Comparison of ENCODE assay signal across 21 cellular contexts in genomic region chr1:231630558-231631205, GRCh38. TPM values are rescaled to one million over a fixed set of nuclear protein-coding genes. Genes with fewer than 3 reads are reported as not detected.
A peak's percentile ranks its signal among the peaks of the same experiment; 100 is the strongest.
DNase-seq lines count a peak whose midpoint lies in the region; ATAC-seq and TF ChIP-seq lines count a peak whose summit lies in the region.
"Had no signal": no experiment of that assay in that cellular context is flagged by ENCODE, and none has a peak within 500 bp of the region (broad histone marks: within the 10 kb centered on the region; RNA-seq: fewer than 3 reads in every experiment).

No MANE protein-coding gene starts in this region.

- H3K27ac Mint-ChIP-seq in activated naive CD4-positive, alpha-beta T cell treated with anti-CD3 and anti-CD28 coated beads, Interleukin-2, amount 10 ng/mL, durations not matched to agents 7 days and 5 days, result peak overlapping the region; percentile 49
- no peak overlapping the region for H3K27ac Mint-ChIP-seq in activated CD4-positive, alpha-beta memory T cell treated with anti-CD3 and anti-CD28 coated beads for 36 hours
- H3K27ac Mint-ChIP-seq: GM23338, T-helper 17 cell had no signal

- peaks cover 12% of the 10 kb centered on the region for H4K20me1 ChIP-seq in Loucy (ENCODE audit: insufficient read depth, low read length, poor library complexity, severe bottlenecking)
- peaks cover 1% of the 10 kb centered on the region for H4K20me1 ChIP-seq in fibroblast of lung (ENCODE audit: control insufficient read depth, extremely low read depth, insufficient read depth, low read length)
- no peaks in the 10 kb centered on the region for H4K20me1 ChIP-seq in smooth muscle cell (ENCODE audit: low read depth)

- peaks cover 50% of the 10 kb centered on the region for H3K79me2 ChIP-seq in Loucy (ENCODE audit: insufficient read depth, low read length)
- no peaks in the 10 kb centered on the region for H3K79me2 ChIP-seq in fibroblast of lung (ENCODE audit: control insufficient read depth, insufficient read depth, low read length)
- H3K79me2 ChIP-seq in smooth muscle cell (ENCODE audit: low read depth), result no peaks in the 10 kb centered on the region

- TF ChIP-seq CTCF in Loucy (conservative IDR thresholded peaks at IDR 0.05; ENCODE audit: low read length) (no peak), fibroblast of lung (conservative IDR thresholded peaks at IDR 0.05 in 1 of 2, IDR thresholded peaks at IDR 0.05 in 1 of 2; ENCODE audit: low read depth in 1 of 2, low read length in 2 of 2) (no peak), smooth muscle cell (IDR thresholded peaks at IDR 0.05; ENCODE audit: borderline replicate concordance, insufficient read depth, poor library complexity, severe bottlenecking) (no peak), ascending aorta (IDR thresholded peaks at IDR 0.05) (no peak)

- no peaks in the 10 kb centered on the region for H3F3A ChIP-seq in Loucy (ENCODE audit: low read depth)
- peaks cover 18% of the 10 kb centered on the region for H3F3A ChIP-seq in smooth muscle cell (ENCODE audit: low read depth)

- peaks cover 16% of the 10 kb centered on the region for H3K36me3 Mint-ChIP-seq in activated naive CD4-positive, alpha-beta T cell treated with anti-CD3 and anti-CD28 coated beads, Interleukin-2, amount 10 ng/mL, durations not matched to agents 7 days and 5 days
- H3K36me3 Mint-ChIP-seq in activated CD4-positive, alpha-beta memory T cell treated with anti-CD3 and anti-CD28 coated beads for 36 hours, result peaks cover 2% of the 10 kb centered on the region
- H3K36me3 Mint-ChIP-seq: IgD-negative memory B cell had no signal

- H3K27ac ChIP-seq in fibroblast of lung (ENCODE audit: insufficient read depth, low read length) (no peak overlapping the region), smooth muscle cell (ENCODE audit: low read depth) (peak overlapping the region; percentile 50), ascending aorta (no peak overlapping the region)
- H3K27ac ChIP-seq: lower lobe of right lung had no signal

- H3K27me3 ChIP-seq in Loucy (ENCODE audit: insufficient read depth, low read length, poor library complexity, severe bottlenecking) (no peaks in the 10 kb centered on the region), fibroblast of lung (ENCODE audit: control insufficient read depth, insufficient read depth, low read length) (no peaks in the 10 kb centered on the region), smooth muscle cell (ENCODE audit: low read depth) (no peaks in the 10 kb centered on the region), ascending aorta (no peaks in the 10 kb centered on the region)

- H3K4me2 ChIP-seq in Loucy (ENCODE audit: low read depth, low read length, poor library complexity, severe bottlenecking) (peak overlapping the region; percentile 44), fibroblast of lung (ENCODE audit: extremely low read depth, insufficient read depth, low read length) (no peak overlapping the region), smooth muscle cell (peak overlapping the region; percentile 16)
- H3K4me2 ChIP-seq: GM23338 had no signal

- WGBS in smooth muscle cell (ENCODE audit: low lambda C conversion rate), result 49% methylated on average over 10 of the region's 10 CpGs

- H3K9me3 ChIP-seq in Loucy (ENCODE audit: insufficient read depth, low read depth, low read length) (no peaks in the 10 kb centered on the region), fibroblast of lung (ENCODE audit: control insufficient read depth, insufficient read depth, low read depth, low read length) (no peaks in the 10 kb centered on the region), smooth muscle cell (replicated peaks; ENCODE audit: low read depth) (no peaks in the 10 kb centered on the region), ascending aorta (no peaks in the 10 kb centered on the region)
- H3K9me3 ChIP-seq: lower lobe of right lung had no signal

- CTCF ChIA-PET in activated naive CD4-positive, alpha-beta T cell treated with anti-CD3 and anti-CD28 coated beads, Interleukin-2, amount 10 ng/mL, durations not matched to agents 7 days and 5 days (lab: Charles Lee), result interaction anchor here (0.6 kb wide), 1 partner anchor 488 kb away, joined by 3 read pairs; no protein-coding TSS in a partner anchor
- CTCF ChIA-PET in activated CD4-positive, alpha-beta memory T cell treated with anti-CD3 and anti-CD28 coated beads for 36 hours (lab: Charles Lee), result no interaction called here

- peaks cover 35% of the 10 kb centered on the region for H3K4me1 Mint-ChIP-seq in activated naive CD4-positive, alpha-beta T cell treated with anti-CD3 and anti-CD28 coated beads, Interleukin-2, amount 10 ng/mL, durations not matched to agents 7 days and 5 days
- H3K4me1 Mint-ChIP-seq in activated CD4-positive, alpha-beta memory T cell treated with anti-CD3 and anti-CD28 coated beads for 36 hours (ENCODE audit: low read depth), result peaks cover 34% of the 10 kb centered on the region

- H3K27me3 Mint-ChIP-seq in activated naive CD4-positive, alpha-beta T cell treated with anti-CD3 and anti-CD28 coated beads, Interleukin-2, amount 10 ng/mL, durations not matched to agents 7 days and 5 days, result peaks cover 7% of the 10 kb centered on the region
- H3K27me3 Mint-ChIP-seq in activated CD4-positive, alpha-beta memory T cell treated with anti-CD3 and anti-CD28 coated beads for 36 hours, result no peaks in the 10 kb centered on the region
- H3K27me3 Mint-ChIP-seq: T-helper 17 cell had no signal

- H3K4me3 Mint-ChIP-seq in activated naive CD4-positive, alpha-beta T cell treated with anti-CD3 and anti-CD28 coated beads, Interleukin-2, amount 10 ng/mL, durations not matched to agents 7 days and 5 days, result no peak overlapping the region
- no peak overlapping the region for H3K4me3 Mint-ChIP-seq in activated CD4-positive, alpha-beta memory T cell treated with anti-CD3 and anti-CD28 coated beads for 36 hours
- H3K4me3 Mint-ChIP-seq: GM23338, T-helper 17 cell had no signal

- intact Hi-C loops in activated CD4-positive, alpha-beta memory T cell treated with anti-CD3 and anti-CD28 coated beads for 36 hours (cut with micrococcal nuclease), result no loop called here
- intact Hi-C loops in ascending aorta (cut with DNase I), result no loop called here

- H3K4me3 ChIP-seq in Loucy (ENCODE audit: low read length, poor library complexity, severe bottlenecking) (no peak overlapping the region), fibroblast of lung (replicated peaks in 1 of 4; ENCODE audit: control extremely low read depth in 1 of 4, insufficient read depth in 1 of 4, low read depth in 3 of 4, low read length in 4 of 4) (no peak overlapping the region), smooth muscle cell (no peak overlapping the region), ascending aorta (no peak overlapping the region)
- H3K4me3 ChIP-seq: GM23338, lower lobe of right lung had no signal

- H3K4me1 ChIP-seq in Loucy (ENCODE audit: insufficient read depth, low read length, poor library complexity, severe bottlenecking) (peaks cover 42% of the 10 kb centered on the region), fibroblast of lung (ENCODE audit: control insufficient read depth, extremely low read depth, insufficient read depth, low read length) (peaks cover 5% of the 10 kb centered on the region), smooth muscle cell (ENCODE audit: low read depth) (peaks cover 5% of the 10 kb centered on the region), ascending aorta (peaks cover 3 to 5% of the 10 kb centered on the region in 2 donors)

- H3K9ac ChIP-seq in Loucy (ENCODE audit: low read depth, low read length, poor library complexity, severe bottlenecking), result no peak overlapping the region
- H3K9ac ChIP-seq in fibroblast of lung (ENCODE audit: insufficient read depth, low read length), result no peak overlapping the region
- H3K9ac ChIP-seq in smooth muscle cell (ENCODE audit: low read depth), result no peak overlapping the region

- no peaks in the 10 kb centered on the region for H3K9me3 Mint-ChIP-seq in activated naive CD4-positive, alpha-beta T cell treated with anti-CD3 and anti-CD28 coated beads, Interleukin-2, amount 10 ng/mL, durations not matched to agents 7 days and 5 days
- H3K9me3 Mint-ChIP-seq in activated CD4-positive, alpha-beta memory T cell treated with anti-CD3 and anti-CD28 coated beads for 36 hours, result no peaks in the 10 kb centered on the region
- H3K9me3 Mint-ChIP-seq: GM23338 had no signal

- no peaks in the 10 kb centered on the region for H3K9me2 ChIP-seq in Loucy (replicated peaks; ENCODE audit: low read depth, low read length)

- no peak for DNase-seq in activated naive CD4-positive, alpha-beta T cell treated with anti-CD3 and anti-CD28 coated beads, Interleukin-2, amount 10 ng/mL, durations not matched to agents 7 days and 5 days
- DNase-seq in activated naive CD4-positive, alpha-beta T cell (lab: John Stamatoyannopoulos, UW), result no peak
- peak; percentile 65 to 70 for DNase-seq in fibroblast of lung (ENCODE audit: low read depth in 2 of 2)
- no peak for DNase-seq in smooth muscle cell (lab: John Stamatoyannopoulos, UW; ENCODE audit: unreplicated experiment)
- DNase-seq in activated CD4-positive, alpha-beta memory T cell treated with anti-CD3 and anti-CD28 coated beads for 36 hours, result no peak
- no peak for DNase-seq in ascending aorta (ENCODE audit: low spot score in 2 of 2)
- DNase-seq: activated effector memory CD4-positive, alpha-beta T cell treated with Interleukin-2 at 50 U/mL for 16 hours; COR-L47; cortex of kidney; GF-D8; lower lobe of right lung; NCI-H2107; NCI-H526; SHP77; stimulated activated CD4-positive, alpha-beta T cell treated with anti-CD3 and anti-CD28 coated beads, Interleukin-15, amount 100 ng/mL, for 24 hours; stimulated activated naive CD8-positive, alpha-beta T cell treated with anti-CD3 and anti-CD28 coated beads, Interleukin-15, Interleukin-2, amounts not matched to agents 100 U/mL and 50 U/mL, for 24 hours; T-helper 17 cell had no signal

- H3K36me3 ChIP-seq in Loucy (ENCODE audit: insufficient read depth, low read length), result no peaks in the 10 kb centered on the region
- no peaks in the 10 kb centered on the region for H3K36me3 ChIP-seq in fibroblast of lung (ENCODE audit: control insufficient read depth, insufficient read depth, low read length)
- H3K36me3 ChIP-seq in smooth muscle cell (ENCODE audit: low read depth), result no peaks in the 10 kb centered on the region
- no peaks in the 10 kb centered on the region for H3K36me3 ChIP-seq in ascending aorta
- H3K36me3 ChIP-seq: lower lobe of right lung had no signal

- POLR2A ChIA-PET in activated CD4-positive, alpha-beta memory T cell treated with anti-CD3 and anti-CD28 coated beads for 36 hours (lab: Charles Lee), result no interaction called here

- H2AFZ ChIP-seq in Loucy (ENCODE audit: low read length) (no peak overlapping the region), fibroblast of lung (ENCODE audit: low read length) (no peak overlapping the region), smooth muscle cell (ENCODE audit: low read depth) (no peak overlapping the region)
- H2AFZ ChIP-seq: GM23338 had no signal

- ATAC-seq in GM18502 (IDR thresholded peaks at IDR 0.05; ENCODE audit: poor library complexity, unreplicated experiment), result no peak
- ATAC-seq: GM23338; lower lobe of right lung; stimulated activated naive CD8-positive, alpha-beta T cell treated with anti-CD3 and anti-CD28 coated beads, Interleukin-15, Interleukin-2, amounts not matched to agents 100 U/mL and 50 U/mL, for 24 hours; T-helper 17 cell had no signal

RNA-seq across cellular contexts. Expression of gene DISC1, which starts 4.1 kb away (rescaled TPM):
- total RNA-seq in fibroblast of lung, result 3.6 and 4.3 TPM in 2 replicates
- polyA plus RNA-seq in fibroblast of lung, result 1.3 and 2.0 TPM in 2 replicates
- 0.62 and 1.2 TPM in 2 replicates for polyA plus RNA-seq in fibroblast of lung (2012)
- 0.67 and 1.3 TPM in 2 replicates for polyA minus RNA-seq in fibroblast of lung (ENCODE audit: low replicate concordance)
- 2.8 and 4.3 TPM in 2 replicates for total RNA-seq in smooth muscle cell
- polyA plus RNA-seq in smooth muscle cell, result 0.86 and 0.89 TPM in 2 replicates
- 1 to 10 TPM; 2.8 to 3.9 TPM for total RNA-seq in activated CD4-positive, alpha-beta memory T cell treated with anti-CD3 and anti-CD28 coated beads for 36 hours
- total RNA-seq in ascending aorta, result 16.0 TPM

Comparison
In these comparisons a context has a peak if more than half of its experiments do, and no peak if none do; other contexts are left out.
1. DNase-seq: peak in fibroblast of lung (2 of 2); none in activated naive CD4-positive, alpha-beta T cell treated with anti-CD3 and anti-CD28 coated beads, Interleukin-2, amount 10 ng/mL, durations not matched to agents 7 days and 5 days (single experiment), activated naive CD4-positive, alpha-beta T cell (0 of 4), smooth muscle cell (single experiment), activated CD4-positive, alpha-beta memory T cell treated with anti-CD3 and anti-CD28 coated beads for 36 hours (single experiment) and ascending aorta (0 of 2).